In the genomic region with DNA sequence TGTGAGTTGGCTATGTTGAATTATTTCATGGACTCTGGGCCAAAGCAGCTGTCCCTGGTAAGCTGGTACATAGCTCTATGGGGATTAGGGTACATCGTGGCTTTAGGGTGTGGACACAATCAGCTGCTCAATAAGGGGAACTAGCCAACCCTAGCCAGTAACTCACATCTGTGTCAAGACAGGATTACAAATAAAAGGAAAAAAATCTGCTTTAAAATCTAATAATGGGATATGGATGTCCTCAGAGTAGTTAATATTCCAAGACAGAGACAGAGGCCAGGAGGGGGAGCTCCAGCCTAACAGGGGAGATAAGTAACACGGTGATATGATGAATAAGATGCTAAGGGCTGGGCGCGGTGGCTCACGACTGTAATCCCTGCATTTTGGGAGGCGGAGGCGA, we compare ENCODE assay signal across 8 cellular contexts. TPM values are rescaled to one million over a fixed set of nuclear protein-coding genes. Genes with fewer than 3 reads are reported as not detected.
A peak's percentile ranks its signal among the peaks of the same experiment; 100 is the strongest.
DNase-seq lines count a peak whose midpoint lies in the region; ATAC-seq and TF ChIP-seq lines count a peak whose summit lies in the region.

No MANE protein-coding gene starts in this region.

- H3K27me3 ChIP-seq in adipocyte (replicated peaks; ENCODE audit: control insufficient read depth, insufficient read depth, low read length) = no peaks in the 10 kb centered on the region
- no peaks in the 10 kb centered on the region for H3K27me3 ChIP-seq in neuronal stem cell (ENCODE audit: control insufficient read depth in 3 of 3, insufficient read depth in 3 of 3, low read depth in 1 of 3, low read length in 3 of 3)

- no peak overlapping the region for H3K23ac ChIP-seq in neuronal stem cell (ENCODE audit: low read depth, low read length, poor library complexity)

- H2BK120ac ChIP-seq in neuronal stem cell (ENCODE audit: low read depth, low read length) = no peak overlapping the region

- H4K8ac ChIP-seq in neuronal stem cell (ENCODE audit: low read depth, low read length) = no peak overlapping the region

- no peak overlapping the region for H3K18ac ChIP-seq in neuronal stem cell (ENCODE audit: low read length)

- no peak overlapping the region for H4K91ac ChIP-seq in neuronal stem cell (ENCODE audit: low read depth, low read length, poor library complexity)

- TF ChIP-seq CTCF in AG04449 (IDR thresholded peaks at IDR 0.05; ENCODE audit: insufficient read depth, low read length, missing control alignments) = peak; percentile 39
- TF ChIP-seq CTCF in HFFc6 (IDR thresholded peaks at IDR 0.05) = peak; percentile 78

- no peak overlapping the region for H2AK5ac ChIP-seq in neuronal stem cell (ENCODE audit: low read depth, low read length)

- H3K4me1 ChIP-seq in adipocyte (ENCODE audit: control insufficient read depth, insufficient read depth, low read length) = no peaks in the 10 kb centered on the region
- H3K4me1 ChIP-seq in neuronal stem cell (ENCODE audit: control insufficient read depth in 2 of 2, insufficient read depth in 1 of 2, low read depth in 1 of 2, low read length in 2 of 2) = no peaks in the 10 kb centered on the region

- H3K4me2 ChIP-seq in neuronal stem cell (ENCODE audit: insufficient read depth, low read length, poor library complexity, severe bottlenecking) = no peak overlapping the region

- no peak overlapping the region for H3K14ac ChIP-seq in neuronal stem cell (ENCODE audit: low read length)

- no peak overlapping the region for H3K27ac Mint-ChIP-seq in HFFc6

- H3K4me1 Mint-ChIP-seq in HFFc6 (ENCODE audit: low read depth) = no peaks in the 10 kb centered on the region

- POLR2A ChIA-PET in AG04449 (lab: Yijun Ruan, JAX) = no interaction called here

- CTCF ChIA-PET in AG04449 (lab: Yijun Ruan, JAX) = interaction anchor here (0.7 to 1.7 kb wide), 10 partner anchors 8 to 540 kb away, joined by 3 to 11 read pairs (median 4); partner anchors contain the start of gene ZNF880

- no peak overlapping the region for H2AFZ ChIP-seq in neuronal stem cell (ENCODE audit: low read length)

- no CpG with 5 or more reads among the region's 7 CpGs for WGBS in neuronal stem cell (ENCODE audit: extremely low coverage in 2 of 2, insufficient read length in 2 of 2, insufficient replicate concordance in 1 of 2), 2 donors

- H3K9me3 ChIP-seq in adipocyte (ENCODE audit: control insufficient read depth, low read length) = no peaks in the 10 kb centered on the region
- H3K9me3 ChIP-seq in neuronal stem cell (replicated peaks in 1 of 2; ENCODE audit: control insufficient read depth in 2 of 2, insufficient read depth in 1 of 2, low read depth in 1 of 2, low read length in 2 of 2) = no peaks in the 10 kb centered on the region

- DNase-seq in AG04449 (ENCODE audit: low read depth, low spot score) = no peak
- peak; percentile 54 for DNase-seq in HFFc6
- DNase-seq in adipocyte (ENCODE audit: low read depth) = peak; percentile 69
- DNase-seq in inferior parietal cortex (ENCODE audit: extremely low spot score) = peak; percentile 19
- peak; percentile 12 to 45 (median 14) for DNase-seq in stimulated activated CD4-positive, alpha-beta T cell treated with anti-CD3 and anti-CD28 coated beads, TNF-alpha, amount 100 ng/mL, for 1 hour (ENCODE audit: low read depth in 3 of 3, low spot score in 1 of 3)
- no peak for DNase-seq in neuronal stem cell (ENCODE audit: low spot score)
- DNase-seq in NK-92 treated with Interleukin-12 subunit alpha and Interleukin-12 subunit beta, amount 100 ng/mL, for 24 hours (lab: John Stamatoyannopoulos, UW) = no peak

- H3K9me3 Mint-ChIP-seq in HFFc6 = peaks cover 5% of the 10 kb centered on the region; the same call in 1 of the 2 replicates

- no peak overlapping the region for H2BK12ac ChIP-seq in neuronal stem cell (ENCODE audit: low read length)

- H2BK15ac ChIP-seq in neuronal stem cell (ENCODE audit: low read length) = no peak overlapping the region

- peaks cover 3% of the 10 kb centered on the region; the same call in 1 of the 2 replicates for H3K27me3 Mint-ChIP-seq in HFFc6 (ENCODE audit: insufficient read depth)

- no peak overlapping the region for H2BK5ac ChIP-seq in neuronal stem cell (ENCODE audit: low read length)

- no peaks in the 10 kb centered on the region for H3K79me1 ChIP-seq in neuronal stem cell (ENCODE audit: low read depth, low read length)

- H3K36me3 ChIP-seq in adipocyte (ENCODE audit: control insufficient read depth, insufficient read depth, low read length, severe bottlenecking) (no peaks in the 10 kb centered on the region), neuronal stem cell (replicated peaks in 1 of 2; ENCODE audit: control insufficient read depth in 2 of 2, insufficient read depth in 2 of 2, low read length in 2 of 2) (no peaks in the 10 kb centered on the region)

- peak; percentile 65; the same call in 2 of the 3 replicates for ATAC-seq in SK-N-SH treated with all-trans-retinoic acid at 6 μM for 48 hours

- H3K4ac ChIP-seq in neuronal stem cell (ENCODE audit: low read length) = no peak overlapping the region

- no peak overlapping the region for H3K4me3 Mint-ChIP-seq in HFFc6

- H3K27ac ChIP-seq in neuronal stem cell (replicated peaks; ENCODE audit: low read length) = no peak overlapping the region

- H3K4me3 ChIP-seq in AG04449 (ENCODE audit: low read depth, low read length) (no peak overlapping the region), adipocyte (ENCODE audit: low read length) (no peak overlapping the region), neuronal stem cell (ENCODE audit: low read length in 2 of 2) (no peak overlapping the region)

- H3K9ac ChIP-seq in adipocyte (ENCODE audit: low read length) = no peak overlapping the region
- H3K9ac ChIP-seq in neuronal stem cell (ENCODE audit: low read depth, low read length, poor library complexity) = no peak overlapping the region

- no peaks in the 10 kb centered on the region for H3K36me3 Mint-ChIP-seq in HFFc6 (ENCODE audit: low read depth)

TF ChIP-seq in SK-N-SH treated with all-trans-retinoic acid at 6 μM for 48 hours, 23 proteins besides CTCF, POLR2A, EP300 and RAD21:
- TF ChIP-seq SNAI2 (CRISPR knock-in tag; IDR thresholded peaks at IDR 0.05) = no peak
- TF ChIP-seq TSHZ2 (CRISPR knock-in tag; IDR thresholded peaks at IDR 0.05) = no peak
- no peak for TF ChIP-seq ZC3H10 (CRISPR knock-in tag; IDR thresholded peaks at IDR 0.05)
- TF ChIP-seq BACH2 (CRISPR knock-in tag; IDR thresholded peaks at IDR 0.05; ENCODE audit: borderline replicate concordance) = no peak
- no peak for TF ChIP-seq CSRNP3 (CRISPR knock-in tag; IDR thresholded peaks at IDR 0.05)
- TF ChIP-seq CSDC2 (CRISPR knock-in tag; IDR thresholded peaks at IDR 0.05) = no peak

RNA-seq across cellular contexts. Expression of gene ZNF766, which starts 21.1 kb away (rescaled TPM):
- 10 to 100 TPM in 5 of 6 experiments, 1 to 10 TPM in 1; 9.6 to 12.0 (median 10.8) TPM for total RNA-seq in HFFc6 (2021; fragmentation: NEBNext Ultra II Directional; extraction: Animal tissue kit (Norgen Biotek cat#: 25700))
- polyA plus RNA-seq in neuronal stem cell (2013, experiment 1 of 2) = 18.9 TPM
- polyA plus RNA-seq in neuronal stem cell (2013, experiment 2 of 2) = 17.1 TPM

RNA-seq across cellular contexts. Expression of gene ZNF480, which starts 48.7 kb away (rescaled TPM):
- total RNA-seq in HFFc6 (2021; fragmentation: NEBNext Ultra II Directional; extraction: Animal tissue kit (Norgen Biotek cat#: 25700)) = 10 to 100 TPM in 5 of 6 experiments, 1 to 10 TPM in 1; 9.8 to 12.5 (median 11.9) TPM
- 8.6 TPM for polyA plus RNA-seq in neuronal stem cell (2013, experiment 1 of 2)
- 8.6 TPM for polyA plus RNA-seq in neuronal stem cell (2013, experiment 2 of 2)

RNA-seq across cellular contexts. Expression of gene PPP2R1A, which starts 58.4 kb away (rescaled TPM):
- 100 to 1,000 TPM; 326 to 383 (median 349) TPM for total RNA-seq in HFFc6 (2021; fragmentation: NEBNext Ultra II Directional; extraction: Animal tissue kit (Norgen Biotek cat#: 25700))
- 141 TPM for polyA plus RNA-seq in neuronal stem cell (2013, experiment 1 of 2)
- polyA plus RNA-seq in neuronal stem cell (2013, experiment 2 of 2) = 139 TPM

Comparison
In these comparisons a context has a peak if more than half of its experiments do, and no peak if none do; other contexts are left out.
1. DNase-seq: peak in HFFc6 (single experiment), adipocyte (single experiment), inferior parietal cortex (single experiment) and stimulated activated CD4-positive, alpha-beta T cell treated with anti-CD3 and anti-CD28 coated beads, TNF-alpha, amount 100 ng/mL, for 1 hour (3 of 3); none in AG04449 (single experiment), neuronal stem cell (single experiment) and NK-92 treated with Interleukin-12 subunit alpha and Interleukin-12 subunit beta, amount 100 ng/mL, for 24 hours (single experiment).